ENCODE assay signal across 29 cellular contexts in the genomic region with DNA sequence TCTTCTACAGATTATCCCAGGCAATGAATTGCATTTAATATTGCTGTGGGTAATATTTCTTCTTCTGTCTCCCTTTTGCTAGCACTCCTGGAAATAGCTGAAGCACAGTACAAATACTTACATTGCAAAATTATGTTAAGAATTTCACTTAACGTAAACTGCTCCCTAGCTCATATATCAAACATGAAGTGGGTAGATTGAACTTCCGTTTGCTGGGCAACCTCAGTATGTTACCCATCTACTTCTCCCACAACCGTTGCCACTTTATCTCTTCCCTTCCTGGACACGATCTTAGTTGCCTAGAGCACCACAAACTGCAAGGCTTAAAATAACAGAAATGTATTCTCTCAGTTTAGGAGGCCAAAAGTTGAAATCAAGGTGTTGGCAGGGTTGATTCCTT.
"Had no signal": no experiment of that assay in that cellular context is flagged by ENCODE, and none has a peak within 500 bp of the region (broad histone marks: within the 10 kb centered on the region; RNA-seq: fewer than 3 reads in every experiment).

No MANE protein-coding gene starts in this region.

- H3K4me1 Mint-ChIP-seq: activated B cell treated with CpG ODN at 0.5 μM for 24 hours; activated CD4-positive, alpha-beta T cell treated with anti-CD3 and anti-CD28 coated beads, Interleukin-2, amount 10 ng/mL, durations not matched to agents 24 days and 14 days; activated CD8-positive, alpha-beta memory T cell treated with anti-CD3 and anti-CD28 coated beads, Interleukin-2, amount 10 ng/mL, durations not matched to agents 7 days and 5 days; activated naive CD8-positive, alpha-beta T cell treated with anti-CD3 and anti-CD28 coated beads for 36 hours had no signal

- H3K27me3 Mint-ChIP-seq: activated CD4-positive, alpha-beta T cell treated with anti-CD3 and anti-CD28 coated beads, Interleukin-2, amount 10 ng/mL, durations not matched to agents 24 days and 14 days; activated CD8-positive, alpha-beta memory T cell treated with anti-CD3 and anti-CD28 coated beads, Interleukin-2, amount 10 ng/mL, durations not matched to agents 7 days and 5 days; activated naive CD8-positive, alpha-beta T cell treated with anti-CD3 and anti-CD28 coated beads for 36 hours; activated T-cell treated with anti-CD3 and anti-CD28 coated beads, Interleukin-2, amount 50 U/mL, for 24 hours had no signal

- H3K9me3 Mint-ChIP-seq: activated B cell treated with CpG ODN at 0.5 μM for 24 hours; activated naive CD8-positive, alpha-beta T cell treated with anti-CD3 and anti-CD28 coated beads for 36 hours had no signal

- H3K27ac Mint-ChIP-seq: activated B cell treated with CpG ODN at 0.5 μM for 24 hours; activated CD4-positive, alpha-beta T cell treated with anti-CD3 and anti-CD28 coated beads, Interleukin-2, amount 10 ng/mL, durations not matched to agents 24 days and 14 days; activated CD8-positive, alpha-beta memory T cell treated with anti-CD3 and anti-CD28 coated beads, Interleukin-2, amount 10 ng/mL, durations not matched to agents 7 days and 5 days; activated naive CD8-positive, alpha-beta T cell treated with anti-CD3 and anti-CD28 coated beads for 36 hours; activated T-cell treated with anti-CD3 and anti-CD28 coated beads, Interleukin-2, amount 50 U/mL, for 24 hours; activated T-helper 1 cell treated with anti-CD3 and anti-CD28 coated beads, Interleukin-12 subunit alpha, Interleukin-12 subunit beta, Interleukin-2, Interleukin-4 antibody, amounts not matched to agents 30 ng/mL and 10 ng/mL and 1 ng/mL, durations not matched to agents 14 hours and 24 hours and 36 hours; T-helper 1 cell treated with Interleukin-12 subunit alpha and Interleukin-12 subunit beta and Interleukin-4 antibody, amounts not matched to agents 30 μg/mL and 1 μg/mL, for 36 hours had no signal

- H3K27ac ChIP-seq: Peyer's patch, RWPE1, SJCRH30 had no signal

- H3K4me3 Mint-ChIP-seq: activated B cell treated with CpG ODN at 0.5 μM for 24 hours; activated CD4-positive, alpha-beta T cell treated with anti-CD3 and anti-CD28 coated beads, Interleukin-2, amount 10 ng/mL, durations not matched to agents 24 days and 14 days; activated CD8-positive, alpha-beta memory T cell treated with anti-CD3 and anti-CD28 coated beads, Interleukin-2, amount 10 ng/mL, durations not matched to agents 7 days and 5 days; activated naive CD8-positive, alpha-beta T cell treated with anti-CD3 and anti-CD28 coated beads for 36 hours; activated T-cell treated with anti-CD3 and anti-CD28 coated beads, Interleukin-2, amount 50 U/mL, for 24 hours; activated T-helper 1 cell treated with anti-CD3 and anti-CD28 coated beads, Interleukin-12 subunit alpha, Interleukin-12 subunit beta, Interleukin-2, Interleukin-4 antibody, amounts not matched to agents 30 ng/mL and 10 ng/mL and 1 ng/mL, durations not matched to agents 14 hours and 24 hours and 36 hours; T-helper 1 cell treated with Interleukin-12 subunit alpha and Interleukin-12 subunit beta and Interleukin-4 antibody, amounts not matched to agents 30 μg/mL and 1 μg/mL, for 36 hours had no signal

- H3K4me3 ChIP-seq: Peyer's patch, SJCRH30 had no signal

- ATAC-seq: activated CD8-positive, alpha-beta memory T cell treated with anti-CD3 and anti-CD28 coated beads, Interleukin-2, amount 10 ng/mL, durations not matched to agents 7 days and 5 days; SK-N-SH treated with all-trans-retinoic acid at 6 μM for 48 hours had no signal

- H3K9me3 ChIP-seq: Peyer's patch, SJCRH30 had no signal

- DNase-seq: activated B cell treated with CpG ODN at 0.5 μM for 24 hours; activated CD4-positive, alpha-beta T cell treated with anti-CD3 and anti-CD28 coated beads for 1 hour; activated CD4-positive, alpha-beta T cell treated with anti-CD3 and anti-CD28 coated beads, Interleukin-2, amount 10 ng/mL, durations not matched to agents 24 days and 14 days; activated CD4-positive, alpha-beta T cell treated with anti-CD3 and anti-CD28 coated beads, Interleukin-2, amount 50 U/mL, for 48 hours; activated CD8-positive, alpha-beta memory T cell treated with anti-CD3 and anti-CD28 coated beads, Interleukin-2, amount 10 ng/mL, durations not matched to agents 7 days and 5 days; activated effector memory CD4-positive, alpha-beta T cell treated with anti-CD3 and anti-CD28 coated beads, Interleukin-2, amount 50 U/mL, for 16 hours; activated naive CD4-positive, alpha-beta T cell treated with Interleukin-2 at 50 U/mL for 16 hours; activated naive CD8-positive, alpha-beta T cell treated with anti-CD3 and anti-CD28 coated beads for 36 hours; activated T-cell treated with anti-CD3 and anti-CD28 coated beads, Interleukin-2, amount 50 U/mL, for 24 hours; anterior cingulate cortex; cerebellar nuclear complex; MM.1S; NCI-H1048; NCI-H2029; NCI-H2107; NCI-H2171 treated with DMSO at 0.1 percent for 48 hours; NCI-H345; NCI-H510A; NCI-H526 treated with DMSO at 0.1 percent for 48 hours; NCI-H82; OCI-M1; Peyer's patch; Right ventricle myocardium superior; SJCRH30; SW 1271 had no signal

- H3K36me3 Mint-ChIP-seq: activated CD8-positive, alpha-beta memory T cell treated with anti-CD3 and anti-CD28 coated beads, Interleukin-2, amount 10 ng/mL, durations not matched to agents 7 days and 5 days; activated naive CD8-positive, alpha-beta T cell treated with anti-CD3 and anti-CD28 coated beads for 36 hours had no signal

- H3K36me3 ChIP-seq: Peyer's patch, SJCRH30 had no signal
